1 cellular context compared by ENCODE assay signal in the genomic region with DNA sequence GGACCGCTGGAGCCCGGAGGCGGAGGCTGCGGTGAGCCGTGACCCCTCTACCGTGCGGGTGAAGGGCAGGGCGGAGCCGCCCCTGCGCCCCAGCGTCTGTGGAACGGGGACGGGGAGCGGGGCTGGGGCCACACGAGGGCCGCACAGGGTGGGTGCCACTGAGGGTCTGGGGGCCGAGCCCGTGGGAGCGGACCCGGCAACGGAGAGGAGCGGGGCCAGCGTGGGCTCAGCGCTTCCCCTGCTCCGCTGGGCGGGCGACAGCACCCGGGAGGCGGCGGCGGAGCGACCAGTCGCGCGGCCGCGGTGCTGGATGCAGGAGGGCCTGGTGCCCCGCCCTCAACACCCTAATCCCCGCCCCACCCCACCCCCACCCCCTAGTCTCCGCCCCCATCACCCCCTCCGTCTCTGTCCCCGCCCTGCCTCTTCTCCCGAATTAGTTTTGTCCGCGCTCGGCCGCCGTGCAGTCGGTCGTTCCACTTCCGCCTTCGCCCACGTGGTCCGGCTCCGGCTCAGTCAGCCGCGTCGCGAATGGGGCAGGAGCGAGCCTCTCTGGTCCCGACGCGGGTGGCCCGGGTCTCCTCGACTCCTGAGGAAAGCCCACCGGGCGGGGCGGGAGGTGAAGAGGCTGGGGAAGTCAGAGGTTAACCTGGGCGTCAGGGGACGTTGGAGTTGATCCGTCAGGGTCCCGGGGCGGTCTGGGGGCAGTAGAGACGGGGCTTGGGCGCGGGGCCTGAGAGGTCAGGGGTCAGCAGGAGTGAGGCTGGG.
A peak's percentile ranks its signal among the peaks of the same experiment; 100 is the strongest.
TF ChIP-seq lines count a peak whose summit lies in the region.

A gene (plus strand): TSS at position 512 of the 765 bp plus-strand sequence. CDS start 447 bp downstream, outside the sequence.

TF ChIP-seq in HepG2, 621 proteins besides CTCF, POLR2A, EP300 and RAD21 (continued from another document and continues in another):
- TF ChIP-seq, protein P1, sequence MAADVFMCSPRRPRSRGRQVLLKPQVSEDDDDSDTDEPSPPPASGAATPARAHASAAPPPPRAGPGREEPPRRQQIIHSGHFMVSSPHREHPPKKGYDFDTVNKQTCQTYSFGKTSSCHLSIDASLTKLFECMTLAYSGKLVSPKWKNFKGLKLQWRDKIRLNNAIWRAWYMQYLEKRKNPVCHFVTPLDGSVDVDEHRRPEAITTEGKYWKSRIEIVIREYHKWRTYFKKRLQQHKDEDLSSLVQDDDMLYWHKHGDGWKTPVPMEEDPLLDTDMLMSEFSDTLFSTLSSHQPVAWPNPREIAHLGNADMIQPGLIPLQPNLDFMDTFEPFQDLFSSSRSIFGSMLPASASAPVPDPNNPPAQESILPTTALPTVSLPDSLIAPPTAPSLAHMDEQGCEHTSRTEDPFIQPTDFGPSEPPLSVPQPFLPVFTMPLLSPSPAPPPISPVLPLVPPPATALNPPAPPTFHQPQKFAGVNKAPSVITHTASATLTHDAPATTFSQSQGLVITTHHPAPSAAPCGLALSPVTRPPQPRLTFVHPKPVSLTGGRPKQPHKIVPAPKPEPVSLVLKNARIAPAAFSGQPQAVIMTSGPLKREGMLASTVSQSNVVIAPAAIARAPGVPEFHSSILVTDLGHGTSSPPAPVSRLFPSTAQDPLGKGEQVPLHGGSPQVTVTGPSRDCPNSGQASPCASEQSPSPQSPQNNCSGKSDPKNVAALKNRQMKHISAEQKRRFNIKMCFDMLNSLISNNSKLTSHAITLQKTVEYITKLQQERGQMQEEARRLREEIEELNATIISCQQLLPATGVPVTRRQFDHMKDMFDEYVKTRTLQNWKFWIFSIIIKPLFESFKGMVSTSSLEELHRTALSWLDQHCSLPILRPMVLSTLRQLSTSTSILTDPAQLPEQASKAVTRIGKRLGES (CRISPR knock-in tag; IDR thresholded peaks at IDR 0.05; ENCODE audit: borderline replicate concordance) = no peak
- TF ChIP-seq ZNF564 (CRISPR knock-in tag; IDR thresholded peaks at IDR 0.05) (no peak; the same call in 1 of the 2 replicates), KDM2A (CRISPR knock-in tag; IDR thresholded peaks at IDR 0.05; ENCODE audit: borderline replicate concordance, low read depth) (peak; percentile 90), SIN3A (IDR thresholded peaks at IDR 0.05; ENCODE audit: borderline replicate concordance, low read depth, low read length) (peak; percentile 98), ESRRA (CRISPR knock-in tag; IDR thresholded peaks at IDR 0.05; ENCODE audit: low read depth) (peak; percentile 44; the same call in 1 of the 2 replicates), NR2F6 (IDR thresholded peaks at IDR 0.05) (no peak), NR2F6 (CRISPR knock-in tag; IDR thresholded peaks at IDR 0.05) (peak; percentile 88), ZNF253 (CRISPR knock-in tag; IDR thresholded peaks at IDR 0.05; ENCODE audit: borderline replicate concordance) (no peak), ZNF776 (CRISPR knock-in tag; IDR thresholded peaks at IDR 0.05) (peak; percentile 71; the same call in 1 of the 2 replicates), ZNF883 (CRISPR knock-in tag; IDR thresholded peaks at IDR 0.05; ENCODE audit: not compliant biosample characterization) (peak; percentile 29), IKZF1 (IDR thresholded peaks at IDR 0.05) (no peak), GTF2F1 (IDR thresholded peaks at IDR 0.05; ENCODE audit: low read length) (no peak), ZNF678 (CRISPR knock-in tag; IDR thresholded peaks at IDR 0.05) (no peak), GZF1 (CRISPR knock-in tag; IDR thresholded peaks at IDR 0.05) (0 out of 2 replicates have a peak, but pooled peaks have one; percentile 30), FOSL2 (CRISPR knock-in tag; IDR thresholded peaks at IDR 0.05) (peak; percentile 37; the same call in 1 of the 2 replicates), ZKSCAN5 (CRISPR knock-in tag; IDR thresholded peaks at IDR 0.05) (no peak), PLRG1 (conservative IDR thresholded peaks at IDR 0.05) (no peak), MTA3 (CRISPR knock-in tag; IDR thresholded peaks at IDR 0.05) (no peak), DR1 (CRISPR knock-in tag; IDR thresholded peaks at IDR 0.05) (peak; percentile 48; the same call in 1 of the 2 replicates), ISL2 (CRISPR knock-in tag; IDR thresholded peaks at IDR 0.05) (no peak), KDM5B (CRISPR knock-in tag; IDR thresholded peaks at IDR 0.05; ENCODE audit: borderline replicate concordance) (peak; percentile 73), CHCHD3 (CRISPR knock-in tag; IDR thresholded peaks at IDR 0.05) (no peak), MEIS1 (CRISPR knock-in tag; IDR thresholded peaks at IDR 0.05; ENCODE audit: borderline replicate concordance) (peak; percentile 57; the same call in 1 of the 2 replicates), SAP130 (CRISPR knock-in tag; IDR thresholded peaks at IDR 0.05; ENCODE audit: low read depth) (peak; percentile 99), ATF7 (IDR thresholded peaks at IDR 0.05) (no peak), ATF7 (CRISPR knock-in tag; IDR thresholded peaks at IDR 0.05) (no peak), ZNF24 (IDR thresholded peaks at IDR 0.05) (no peak), ZNF563 (CRISPR knock-in tag; IDR thresholded peaks at IDR 0.05) (peak; percentile 19; the same call in 1 of the 2 replicates), ZNF616 (CRISPR knock-in tag; IDR thresholded peaks at IDR 0.05; ENCODE audit: low read depth) (no peak), KAT8 (CRISPR knock-in tag; IDR thresholded peaks at IDR 0.05) (peak; percentile 87), ZNF557 (CRISPR knock-in tag; IDR thresholded peaks at IDR 0.05) (no peak), GATAD1 (CRISPR knock-in tag; IDR thresholded peaks at IDR 0.05) (peak; percentile 90), ZNF768 (CRISPR knock-in tag; IDR thresholded peaks at IDR 0.05) (peak; percentile 71; the same call in 1 of the 2 replicates), NFRKB (IDR thresholded peaks at IDR 0.05) (no peak), TMF1 (CRISPR knock-in tag; IDR thresholded peaks at IDR 0.05; ENCODE audit: low read depth) (no peak), ZNF567 (CRISPR knock-in tag; IDR thresholded peaks at IDR 0.05; ENCODE audit: borderline replicate concordance) (no peak), TEAD2 (CRISPR knock-in tag; IDR thresholded peaks at IDR 0.05) (no peak)
- TF ChIP-seq, protein P2, sequence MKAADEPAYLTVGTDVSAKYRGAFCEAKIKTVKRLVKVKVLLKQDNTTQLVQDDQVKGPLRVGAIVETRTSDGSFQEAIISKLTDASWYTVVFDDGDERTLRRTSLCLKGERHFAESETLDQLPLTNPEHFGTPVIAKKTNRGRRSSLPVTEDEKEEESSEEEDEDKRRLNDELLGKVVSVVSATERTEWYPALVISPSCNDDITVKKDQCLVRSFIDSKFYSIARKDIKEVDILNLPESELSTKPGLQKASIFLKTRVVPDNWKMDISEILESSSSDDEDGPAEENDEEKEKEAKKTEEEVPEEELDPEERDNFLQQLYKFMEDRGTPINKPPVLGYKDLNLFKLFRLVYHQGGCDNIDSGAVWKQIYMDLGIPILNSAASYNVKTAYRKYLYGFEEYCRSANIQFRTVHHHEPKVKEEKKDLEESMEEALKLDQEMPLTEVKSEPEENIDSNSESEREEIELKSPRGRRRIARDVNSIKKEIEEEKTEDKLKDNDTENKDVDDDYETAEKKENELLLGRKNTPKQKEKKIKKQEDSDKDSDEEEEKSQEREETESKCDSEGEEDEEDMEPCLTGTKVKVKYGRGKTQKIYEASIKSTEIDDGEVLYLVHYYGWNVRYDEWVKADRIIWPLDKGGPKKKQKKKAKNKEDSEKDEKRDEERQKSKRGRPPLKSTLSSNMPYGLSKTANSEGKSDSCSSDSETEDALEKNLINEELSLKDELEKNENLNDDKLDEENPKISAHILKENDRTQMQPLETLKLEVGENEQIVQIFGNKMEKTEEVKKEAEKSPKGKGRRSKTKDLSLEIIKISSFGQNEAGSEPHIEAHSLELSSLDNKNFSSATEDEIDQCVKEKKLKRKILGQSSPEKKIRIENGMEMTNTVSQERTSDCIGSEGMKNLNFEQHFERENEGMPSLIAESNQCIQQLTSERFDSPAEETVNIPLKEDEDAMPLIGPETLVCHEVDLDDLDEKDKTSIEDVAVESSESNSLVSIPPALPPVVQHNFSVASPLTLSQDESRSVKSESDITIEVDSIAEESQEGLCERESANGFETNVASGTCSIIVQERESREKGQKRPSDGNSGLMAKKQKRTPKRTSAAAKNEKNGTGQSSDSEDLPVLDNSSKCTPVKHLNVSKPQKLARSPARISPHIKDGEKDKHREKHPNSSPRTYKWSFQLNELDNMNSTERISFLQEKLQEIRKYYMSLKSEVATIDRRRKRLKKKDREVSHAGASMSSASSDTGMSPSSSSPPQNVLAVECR (CRISPR knock-in tag; IDR thresholded peaks at IDR 0.05; ENCODE audit: borderline replicate concordance) = peak; percentile 97
- TF ChIP-seq, protein P3, sequence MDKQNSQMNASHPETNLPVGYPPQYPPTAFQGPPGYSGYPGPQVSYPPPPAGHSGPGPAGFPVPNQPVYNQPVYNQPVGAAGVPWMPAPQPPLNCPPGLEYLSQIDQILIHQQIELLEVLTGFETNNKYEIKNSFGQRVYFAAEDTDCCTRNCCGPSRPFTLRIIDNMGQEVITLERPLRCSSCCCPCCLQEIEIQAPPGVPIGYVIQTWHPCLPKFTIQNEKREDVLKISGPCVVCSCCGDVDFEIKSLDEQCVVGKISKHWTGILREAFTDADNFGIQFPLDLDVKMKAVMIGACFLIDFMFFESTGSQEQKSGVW (CRISPR knock-in tag; IDR thresholded peaks at IDR 0.05; ENCODE audit: borderline replicate concordance) = no peak
- TF ChIP-seq, protein P4, sequence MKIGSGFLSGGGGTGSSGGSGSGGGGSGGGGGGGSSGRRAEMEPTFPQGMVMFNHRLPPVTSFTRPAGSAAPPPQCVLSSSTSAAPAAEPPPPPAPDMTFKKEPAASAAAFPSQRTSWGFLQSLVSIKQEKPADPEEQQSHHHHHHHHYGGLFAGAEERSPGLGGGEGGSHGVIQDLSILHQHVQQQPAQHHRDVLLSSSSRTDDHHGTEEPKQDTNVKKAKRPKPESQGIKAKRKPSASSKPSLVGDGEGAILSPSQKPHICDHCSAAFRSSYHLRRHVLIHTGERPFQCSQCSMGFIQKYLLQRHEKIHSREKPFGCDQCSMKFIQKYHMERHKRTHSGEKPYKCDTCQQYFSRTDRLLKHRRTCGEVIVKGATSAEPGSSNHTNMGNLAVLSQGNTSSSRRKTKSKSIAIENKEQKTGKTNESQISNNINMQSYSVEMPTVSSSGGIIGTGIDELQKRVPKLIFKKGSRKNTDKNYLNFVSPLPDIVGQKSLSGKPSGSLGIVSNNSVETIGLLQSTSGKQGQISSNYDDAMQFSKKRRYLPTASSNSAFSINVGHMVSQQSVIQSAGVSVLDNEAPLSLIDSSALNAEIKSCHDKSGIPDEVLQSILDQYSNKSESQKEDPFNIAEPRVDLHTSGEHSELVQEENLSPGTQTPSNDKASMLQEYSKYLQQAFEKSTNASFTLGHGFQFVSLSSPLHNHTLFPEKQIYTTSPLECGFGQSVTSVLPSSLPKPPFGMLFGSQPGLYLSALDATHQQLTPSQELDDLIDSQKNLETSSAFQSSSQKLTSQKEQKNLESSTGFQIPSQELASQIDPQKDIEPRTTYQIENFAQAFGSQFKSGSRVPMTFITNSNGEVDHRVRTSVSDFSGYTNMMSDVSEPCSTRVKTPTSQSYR (CRISPR knock-in tag; IDR thresholded peaks at IDR 0.05; ENCODE audit: borderline replicate concordance) = peak; percentile 75
- TF ChIP-seq, protein P5, sequence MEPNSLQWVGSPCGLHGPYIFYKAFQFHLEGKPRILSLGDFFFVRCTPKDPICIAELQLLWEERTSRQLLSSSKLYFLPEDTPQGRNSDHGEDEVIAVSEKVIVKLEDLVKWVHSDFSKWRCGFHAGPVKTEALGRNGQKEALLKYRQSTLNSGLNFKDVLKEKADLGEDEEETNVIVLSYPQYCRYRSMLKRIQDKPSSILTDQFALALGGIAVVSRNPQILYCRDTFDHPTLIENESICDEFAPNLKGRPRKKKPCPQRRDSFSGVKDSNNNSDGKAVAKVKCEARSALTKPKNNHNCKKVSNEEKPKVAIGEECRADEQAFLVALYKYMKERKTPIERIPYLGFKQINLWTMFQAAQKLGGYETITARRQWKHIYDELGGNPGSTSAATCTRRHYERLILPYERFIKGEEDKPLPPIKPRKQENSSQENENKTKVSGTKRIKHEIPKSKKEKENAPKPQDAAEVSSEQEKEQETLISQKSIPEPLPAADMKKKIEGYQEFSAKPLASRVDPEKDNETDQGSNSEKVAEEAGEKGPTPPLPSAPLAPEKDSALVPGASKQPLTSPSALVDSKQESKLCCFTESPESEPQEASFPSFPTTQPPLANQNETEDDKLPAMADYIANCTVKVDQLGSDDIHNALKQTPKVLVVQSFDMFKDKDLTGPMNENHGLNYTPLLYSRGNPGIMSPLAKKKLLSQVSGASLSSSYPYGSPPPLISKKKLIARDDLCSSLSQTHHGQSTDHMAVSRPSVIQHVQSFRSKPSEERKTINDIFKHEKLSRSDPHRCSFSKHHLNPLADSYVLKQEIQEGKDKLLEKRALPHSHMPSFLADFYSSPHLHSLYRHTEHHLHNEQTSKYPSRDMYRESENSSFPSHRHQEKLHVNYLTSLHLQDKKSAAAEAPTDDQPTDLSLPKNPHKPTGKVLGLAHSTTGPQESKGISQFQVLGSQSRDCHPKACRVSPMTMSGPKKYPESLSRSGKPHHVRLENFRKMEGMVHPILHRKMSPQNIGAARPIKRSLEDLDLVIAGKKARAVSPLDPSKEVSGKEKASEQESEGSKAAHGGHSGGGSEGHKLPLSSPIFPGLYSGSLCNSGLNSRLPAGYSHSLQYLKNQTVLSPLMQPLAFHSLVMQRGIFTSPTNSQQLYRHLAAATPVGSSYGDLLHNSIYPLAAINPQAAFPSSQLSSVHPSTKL (CRISPR knock-in tag; IDR thresholded peaks at IDR 0.05) = no peak
- TF ChIP-seq, protein P6, sequence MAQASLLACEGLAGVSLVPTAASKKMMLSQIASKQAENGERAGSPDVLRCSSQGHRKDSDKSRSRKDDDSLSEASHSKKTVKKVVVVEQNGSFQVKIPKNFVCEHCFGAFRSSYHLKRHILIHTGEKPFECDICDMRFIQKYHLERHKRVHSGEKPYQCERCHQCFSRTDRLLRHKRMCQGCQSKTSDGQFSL (CRISPR knock-in tag; IDR thresholded peaks at IDR 0.05) = peak; percentile 71; the same call in 1 of the 2 replicates
- TF ChIP-seq, protein P7, sequence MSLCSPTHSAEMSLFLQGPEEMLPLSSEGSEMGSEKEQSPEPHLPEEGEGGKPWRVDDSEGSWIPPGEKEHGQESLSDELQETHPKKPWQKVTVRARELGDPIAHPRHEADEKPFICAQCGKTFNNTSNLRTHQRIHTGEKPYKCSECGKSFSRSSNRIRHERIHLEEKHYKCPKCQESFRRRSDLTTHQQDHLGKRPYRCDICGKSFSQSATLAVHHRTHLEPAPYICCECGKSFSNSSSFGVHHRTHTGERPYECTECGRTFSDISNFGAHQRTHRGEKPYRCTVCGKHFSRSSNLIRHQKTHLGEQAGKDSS (CRISPR knock-in tag; IDR thresholded peaks at IDR 0.05; ENCODE audit: borderline replicate concordance, low read depth) = peak; percentile 79; the same call in 1 of the 2 replicates
- TF ChIP-seq, protein P8, sequence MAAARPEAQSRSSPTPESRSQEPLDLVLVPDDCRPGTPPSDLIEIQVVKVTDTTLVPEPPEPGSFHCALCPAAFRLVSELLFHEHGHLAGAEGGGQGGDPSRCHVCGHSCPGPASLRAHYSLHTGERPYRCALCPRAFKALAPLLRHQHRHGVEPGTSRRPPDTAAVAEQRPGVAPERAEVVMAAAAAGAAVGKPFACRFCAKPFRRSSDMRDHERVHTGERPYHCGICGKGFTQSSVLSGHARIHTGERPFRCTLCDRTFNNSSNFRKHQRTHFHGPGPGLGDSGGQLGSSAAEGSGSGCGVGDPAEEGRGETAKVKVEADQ (CRISPR knock-in tag; IDR thresholded peaks at IDR 0.05; ENCODE audit: borderline replicate concordance) = peak; percentile 14; the same call in 1 of the 2 replicates
